In genomic region chr4:8754634-8755589, GRCh38 we compare ENCODE assay signal across 14 cellular contexts.
"Had no signal": no experiment of that assay in that cellular context is flagged by ENCODE, and none has a peak within 500 bp of the region (broad histone marks: within the 10 kb centered on the region; RNA-seq: fewer than 3 reads in every experiment).

No MANE protein-coding gene starts in this region.

- ATAC-seq: activated CD4-positive, alpha-beta T cell treated with anti-CD3 and anti-CD28 coated beads for 36 hours; stimulated activated naive B cell treated with anti-CD40 and anti-IgM and Interleukin-4, amounts not matched to agents 10 μg/mL and 1 μg/mL and 100 μg/mL, for 72 hours; T-cell had no signal

- H3K36me3 ChIP-seq: upper lobe of left lung had no signal

- H3K27ac ChIP-seq: dorsolateral prefrontal cortex, SK-N-MC, upper lobe of left lung, VCaP had no signal

- H3K4me2 ChIP-seq: smooth muscle cell had no signal

- FAIRE-seq: islet of Langerhans had no signal

- DNase-seq: activated CD4-positive, alpha-beta T cell treated with anti-CD3 and anti-CD28 coated beads for 36 hours; activated naive CD8-positive, alpha-beta T cell treated with anti-CD3 and anti-CD28 coated beads for 36 hours; activated T-cell treated with anti-CD3 and anti-CD28 coated beads for 4 hours; foreskin melanocyte; stimulated activated naive B cell treated with anti-CD40 and anti-IgM and Interleukin-4, amounts not matched to agents 10 μg/mL and 1 μg/mL and 100 μg/mL, for 72 hours; substantia nigra; T-cell; T1000; upper lobe of left lung had no signal

- H3K4me1 ChIP-seq: upper lobe of left lung had no signal

- H3K9me3 ChIP-seq: upper lobe of left lung had no signal

- H3K27me3 ChIP-seq: upper lobe of left lung had no signal

- H3K4me3 ChIP-seq: dorsolateral prefrontal cortex, SK-N-MC, smooth muscle cell, upper lobe of left lung had no signal
